10 cellular contexts compared by ENCODE assay signal in the genomic region with DNA sequence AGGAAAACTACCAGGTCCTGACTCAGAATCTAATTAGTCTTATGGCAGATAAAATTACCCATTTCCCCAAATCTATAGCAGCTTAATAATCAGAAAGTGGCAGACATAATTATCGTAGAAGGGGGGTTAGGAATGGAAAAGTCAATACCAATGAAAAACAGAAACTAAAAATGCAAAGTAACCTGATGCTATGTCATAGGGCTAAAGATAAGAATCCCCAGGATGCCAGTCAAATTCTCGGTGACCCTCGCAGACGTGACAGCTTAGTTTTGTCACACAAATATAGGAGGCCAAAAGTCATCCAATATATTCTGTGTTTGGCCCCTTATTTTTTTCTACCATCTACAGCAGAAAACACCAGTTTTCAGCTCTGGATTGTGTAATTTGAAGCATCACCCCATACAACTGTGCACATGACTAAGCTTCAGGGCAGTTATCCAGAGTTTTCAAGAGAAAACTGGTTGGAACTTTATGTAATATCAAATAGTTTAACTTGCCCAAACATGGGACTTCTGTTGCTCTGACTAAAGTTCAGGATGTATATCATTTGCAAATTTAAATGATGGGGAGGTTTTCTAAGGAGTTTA. TPM values are rescaled to one million over a fixed set of nuclear protein-coding genes. Genes with fewer than 3 reads are reported as not detected.
A peak's percentile ranks its signal among the peaks of the same experiment; 100 is the strongest.
DNase-seq lines count a peak whose midpoint lies in the region; ATAC-seq and TF ChIP-seq lines count a peak whose summit lies in the region.
"Had no signal": no experiment of that assay in that cellular context is flagged by ENCODE, and none has a peak within 500 bp of the region (broad histone marks: within the 10 kb centered on the region; RNA-seq: fewer than 3 reads in every experiment).

No MANE protein-coding gene starts in this region.

- intact Hi-C loops in OCI-LY7 (cut with micrococcal nuclease; ENCODE audit: unreplicated experiment): loop anchor here (10.0 kb wide), 1 partner anchor 565 kb away; the partner anchor contains the start of gene MTHFD2L

- H3K4me3 ChIP-seq in OCI-LY7 (ENCODE audit: low read depth, low read length, poor library complexity, severe bottlenecking) (peak overlapping the region; percentile 52), SK-N-SH (ENCODE audit: low read depth in 2 of 2, low read length in 1 of 2) (no peak overlapping the region)
- H3K4me3 ChIP-seq: adrenal gland had no signal

- H3K27ac ChIP-seq in OCI-LY7 (ENCODE audit: low read depth, low read length, poor library complexity, severe bottlenecking) (peak overlapping the region; percentile 100), SK-N-SH (ENCODE audit: low read depth in 2 of 2, low read length in 1 of 2) (no peak overlapping the region)
- H3K27ac ChIP-seq: adrenal gland had no signal

- DNase-seq in OCI-LY7 (ENCODE audit: low spot score): no peak
- no peak for DNase-seq in omental fat pad (ENCODE audit: low spot score)
- no peak for DNase-seq in SIG-M5 (lab: John Stamatoyannopoulos, UW)
- DNase-seq in NCI-H82 treated with DMSO at 0.1 percent for 48 hours (lab: John Stamatoyannopoulos, UW; ENCODE audit: unreplicated experiment): no peak
- DNase-seq in activated CD4-positive, alpha-beta T cell treated with anti-CD3 and anti-CD28 coated beads for 48 hours: no peak
- no peak for DNase-seq in SK-N-SH
- DNase-seq: adrenal gland had no signal

- no peaks in the 10 kb centered on the region for H4K20me1 ChIP-seq in OCI-LY7 (ENCODE audit: insufficient read depth, low read length)
- H4K20me1 ChIP-seq in SK-N-SH (ENCODE audit: insufficient read depth): no peaks in the 10 kb centered on the region

- H3K27me3 ChIP-seq in SK-N-SH (ENCODE audit: insufficient read depth): peaks cover 19% of the 10 kb centered on the region; the same call in 1 of the 2 replicates
- H3K27me3 ChIP-seq: adrenal gland had no signal

- POLR2A ChIA-PET in OCI-LY7 (lab: Charles Lee) (interaction anchor here (0.6 to 2.4 kb wide), 17 partner anchors 11 to 532 kb away, joined by 3 to 60 read pairs (median 6); partner anchors contain the start of gene RASSF6), SK-N-SH (lab: Yijun Ruan, JAX) (interaction anchor here (0.7 kb wide), 1 partner anchor 114 kb away, joined by 3 read pairs; no protein-coding TSS in a partner anchor)

- H3K79me2 ChIP-seq in OCI-LY7 (ENCODE audit: insufficient read depth, low read depth, low read length): peaks cover 55% of the 10 kb centered on the region; the same call in 1 of the 2 replicates
- H3K79me2 ChIP-seq in SK-N-SH (ENCODE audit: insufficient read depth): no peaks in the 10 kb centered on the region

- H3K4me1 ChIP-seq in OCI-LY7 (ENCODE audit: insufficient read depth, low read length, poor library complexity, severe bottlenecking) (peaks cover 80% of the 10 kb centered on the region), SK-N-SH (ENCODE audit: control insufficient read depth in 1 of 2, insufficient read depth in 2 of 2, low read depth in 1 of 2, low read length in 1 of 2) (no peaks in the 10 kb centered on the region; a peak in 1 of 4 replicates)
- H3K4me1 ChIP-seq: adrenal gland had no signal

- no peak overlapping the region for H3K9ac ChIP-seq in SK-N-SH

- TSS peak; percentile 79 for BruUV-seq in OCI-LY7 (replicated peaks; lab: Mats Ljungman, UMichigan)

- H3K36me3 ChIP-seq in OCI-LY7 (ENCODE audit: insufficient read depth, low read length) (peaks cover 81% of the 10 kb centered on the region), SK-N-SH (replicated peaks in 1 of 2; ENCODE audit: control insufficient read depth in 1 of 2, insufficient read depth in 2 of 2, low read length in 1 of 2) (no peaks in the 10 kb centered on the region)
- H3K36me3 ChIP-seq: adrenal gland had no signal

- peak; percentile 23 for ATAC-seq in GM19035 (IDR thresholded peaks at IDR 0.05; ENCODE audit: unreplicated experiment)
- peak; percentile 21 for ATAC-seq in HG02885 (IDR thresholded peaks at IDR 0.05; ENCODE audit: poor library complexity, unreplicated experiment)
- ATAC-seq in omental fat pad (ENCODE audit: low FRiP score): peak; percentile 68

- H3K4me2 ChIP-seq in OCI-LY7 (ENCODE audit: low read length) (peak overlapping the region; percentile 75), SK-N-SH (no peak overlapping the region)

- no peaks in the 10 kb centered on the region for H3K9me2 ChIP-seq in OCI-LY7 (ENCODE audit: insufficient read depth, low read length)
- H3K9me2 ChIP-seq in SK-N-SH: no peaks in the 10 kb centered on the region

- no peak for TF ChIP-seq RAD21 in SK-N-SH (IDR thresholded peaks at IDR 0.05; ENCODE audit: low read length)

- CTCF ChIA-PET in OCI-LY7 (lab: Charles Lee; ENCODE audit: unreplicated experiment) (interaction anchor here (0.5 to 1.4 kb wide), 3 partner anchors 14 to 65 kb away, joined by 3 to 7 read pairs (median 5); no protein-coding TSS in a partner anchor), SK-N-SH (lab: Yijun Ruan, JAX) (interaction anchor here (1.0 to 1.8 kb wide), 2 partner anchors 16 to 62 kb away, joined by 3 to 6 read pairs; no protein-coding TSS in a partner anchor)

- H2AFZ ChIP-seq in OCI-LY7 (ENCODE audit: low read length) (no peak overlapping the region), SK-N-SH (ENCODE audit: low read depth) (no peak overlapping the region)

- WGBS in SK-N-SH (ENCODE audit: low lambda C conversion rate): 66% methylated on average over 4 of the region's 4 CpGs

- H3F3A ChIP-seq in SK-N-SH (replicated peaks; ENCODE audit: insufficient read depth): no peaks in the 10 kb centered on the region

- no peak for TF ChIP-seq CTCF in OCI-LY7 (conservative IDR thresholded peaks at IDR 0.05; ENCODE audit: low read length)
- no peak for TF ChIP-seq CTCF in omental fat pad (IDR thresholded peaks at IDR 0.05)
- no peak for TF ChIP-seq CTCF in SK-N-SH (IDR thresholded peaks at IDR 0.05)

- H3K9me3 ChIP-seq in OCI-LY7 (ENCODE audit: low read length): peaks cover 21% of the 10 kb centered on the region; the same call in 1 of the 2 replicates
- H3K9me3 ChIP-seq in SK-N-SH: no peaks in the 10 kb centered on the region
- H3K9me3 ChIP-seq: adrenal gland had no signal

- TF ChIP-seq EP300 in SK-N-SH (IDR thresholded peaks at IDR 0.05; ENCODE audit: borderline replicate concordance in 1 of 2, low read depth in 1 of 2, low read length in 1 of 2): no peak

TF ChIP-seq in SK-N-SH, 30 proteins besides CTCF, POLR2A, EP300 and RAD21:
- TF ChIP-seq RFX5 (IDR thresholded peaks at IDR 0.05; ENCODE audit: low read length) (no peak), YY1 (IDR thresholded peaks at IDR 0.05; ENCODE audit: low read depth) (no peak), SIN3A (IDR thresholded peaks at IDR 0.05; ENCODE audit: borderline replicate concordance, low read depth, low read length) (no peak), NFIC (IDR thresholded peaks at IDR 0.05; ENCODE audit: borderline replicate concordance) (no peak), CHD2 (IDR thresholded peaks at IDR 0.05; ENCODE audit: low read length, partially characterized antibody) (no peak), IRF3 (IDR thresholded peaks at IDR 0.05; ENCODE audit: low read depth, low read length) (no peak)
- TF ChIP-seq, protein P1, sequence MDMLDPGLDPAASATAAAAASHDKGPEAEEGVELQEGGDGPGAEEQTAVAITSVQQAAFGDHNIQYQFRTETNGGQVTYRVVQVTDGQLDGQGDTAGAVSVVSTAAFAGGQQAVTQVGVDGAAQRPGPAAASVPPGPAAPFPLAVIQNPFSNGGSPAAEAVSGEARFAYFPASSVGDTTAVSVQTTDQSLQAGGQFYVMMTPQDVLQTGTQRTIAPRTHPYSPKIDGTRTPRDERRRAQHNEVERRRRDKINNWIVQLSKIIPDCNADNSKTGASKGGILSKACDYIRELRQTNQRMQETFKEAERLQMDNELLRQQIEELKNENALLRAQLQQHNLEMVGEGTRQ (IDR thresholded peaks at IDR 0.05; ENCODE audit: borderline replicate concordance, low read depth, low read length): no peak
- TF ChIP-seq, protein P2, sequence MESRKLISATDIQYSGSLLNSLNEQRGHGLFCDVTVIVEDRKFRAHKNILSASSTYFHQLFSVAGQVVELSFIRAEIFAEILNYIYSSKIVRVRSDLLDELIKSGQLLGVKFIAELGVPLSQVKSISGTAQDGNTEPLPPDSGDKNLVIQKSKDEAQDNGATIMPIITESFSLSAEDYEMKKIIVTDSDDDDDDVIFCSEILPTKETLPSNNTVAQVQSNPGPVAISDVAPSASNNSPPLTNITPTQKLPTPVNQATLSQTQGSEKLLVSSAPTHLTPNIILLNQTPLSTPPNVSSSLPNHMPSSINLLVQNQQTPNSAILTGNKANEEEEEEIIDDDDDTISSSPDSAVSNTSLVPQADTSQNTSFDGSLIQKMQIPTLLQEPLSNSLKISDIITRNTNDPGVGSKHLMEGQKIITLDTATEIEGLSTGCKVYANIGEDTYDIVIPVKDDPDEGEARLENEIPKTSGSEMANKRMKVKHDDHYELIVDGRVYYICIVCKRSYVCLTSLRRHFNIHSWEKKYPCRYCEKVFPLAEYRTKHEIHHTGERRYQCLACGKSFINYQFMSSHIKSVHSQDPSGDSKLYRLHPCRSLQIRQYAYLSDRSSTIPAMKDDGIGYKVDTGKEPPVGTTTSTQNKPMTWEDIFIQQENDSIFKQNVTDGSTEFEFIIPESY (IDR thresholded peaks at IDR 0.05; ENCODE audit: borderline replicate concordance, low read depth): no peak

RNA-seq across cellular contexts. Expression of gene RASSF6, which starts 30.9 kb away (rescaled TPM):
- 32.5 and 48.3 TPM in 2 replicates for total RNA-seq in OCI-LY7 (2014; rRNA removed; shearing (Covaris generic))
- total RNA-seq in OCI-LY7 (2022): 62.2 and 86.6 TPM in 2 replicates
- total RNA-seq in omental fat pad: under 1 TPM in 2 of 4 donors, not detected in 2; 0.31 to 0.46 TPM
- polyA plus RNA-seq in SK-N-SH (2012; rRNA removed): not detected in 2 replicates
- not detected in 2 replicates for polyA plus RNA-seq in SK-N-SH (2012; cell fraction: cytosol; rRNA removed)
- not detected in 2 replicates for polyA plus RNA-seq in SK-N-SH (2012; cell fraction: nucleus; rRNA removed)
- total RNA-seq: skeletal muscle tissue had no signal

Comparison
In these comparisons a context has a peak if more than half of its experiments do, and no peak if none do; other contexts are left out.
1. RNA of gene RASSF6, which starts 30.9 kb away (total RNA-seq): 32.5 to 86.6 TPM in OCI-LY7; 0.31 to 0.46 TPM in omental fat pad; every median in the first group is over 10 times any median in the second.
2. Peak in every context shown above with its lines, with median percentiles within 50 percentile points of each other: ATAC-seq.